ENCODE assay signal across 17 cellular contexts in genomic region chr21:36564647-36565046, GRCh38.
DNase-seq lines count a peak whose midpoint lies in the region; ATAC-seq and TF ChIP-seq lines count a peak whose summit lies in the region.
"Had no signal": no experiment of that assay in that cellular context is flagged by ENCODE, and none has a peak within 500 bp of the region (broad histone marks: within the 10 kb centered on the region; RNA-seq: fewer than 3 reads in every experiment).

No MANE protein-coding gene starts in this region.

- no peaks in the 10 kb centered on the region for H3K4me1 Mint-ChIP-seq in osteocyte (ENCODE audit: unreplicated experiment)
- H3K4me1 Mint-ChIP-seq: B cell had no signal

- peaks cover 72% of the 10 kb centered on the region for H3K27me3 Mint-ChIP-seq in osteocyte (ENCODE audit: unreplicated experiment)

- H3K4me1 ChIP-seq in right atrium auricular region: no peaks in the 10 kb centered on the region
- H3K4me1 ChIP-seq: A549, Caco-2 had no signal

- intact Hi-C loops in Right ventricle myocardium inferior (cut with DNase I): no loop called here

- H3K4me3 ChIP-seq in right atrium auricular region: no peak overlapping the region
- H3K4me3 ChIP-seq: A549; BLaER1 treated with 17β-estradiol and CSF1 and Interleukin-3, amounts not matched to agents 10 nM and 100 nM had no signal

- H3K9me3 Mint-ChIP-seq in osteocyte (ENCODE audit: unreplicated experiment): no peaks in the 10 kb centered on the region
- H3K9me3 Mint-ChIP-seq: CD4-positive, alpha-beta T cell; CD8-positive, alpha-beta T cell had no signal

- ATAC-seq in Right ventricle myocardium inferior: no peak
- ATAC-seq: A549; CD8-positive, alpha-beta T cell had no signal

- DNase-seq in right atrium auricular region (ENCODE audit: low spot score) (peak; percentile 16), Right ventricle myocardium inferior (ENCODE audit: missing footprints) (no peak), osteocyte (ENCODE audit: extremely low spot score, unreplicated experiment) (peak; percentile 40), SIG-M5 (lab: John Stamatoyannopoulos, UW) (no peak), SKM-1 treated with dmso at 0.1 percent for 144 hours (lab: John Stamatoyannopoulos, UW; ENCODE audit: unreplicated experiment) (no peak)
- DNase-seq: AML-193; Caco-2; Calu3; CD4-positive, alpha-beta T cell; CD8-positive, alpha-beta T cell; DMS79 treated with DMSO at 0.1 percent for 48 hours; GF-D8 had no signal

- H3K4me3 Mint-ChIP-seq in osteocyte (ENCODE audit: unreplicated experiment): no peak overlapping the region
- H3K4me3 Mint-ChIP-seq: B cell; CD4-positive, alpha-beta T cell; CD8-positive, alpha-beta T cell had no signal

- no peak overlapping the region for H3K27ac Mint-ChIP-seq in osteocyte (ENCODE audit: unreplicated experiment)
- H3K27ac Mint-ChIP-seq: B cell; CD4-positive, alpha-beta T cell; CD8-positive, alpha-beta T cell had no signal

- no peak overlapping the region for H3K27ac ChIP-seq in right atrium auricular region
- H3K27ac ChIP-seq: 22Rv1; A549; BLaER1 treated with 17β-estradiol and CSF1 and Interleukin-3, amounts not matched to agents 10 nM and 100 nM; C4-2B had no signal

- no peaks in the 10 kb centered on the region for H3K9me3 ChIP-seq in right atrium auricular region
- H3K9me3 ChIP-seq: Caco-2 had no signal

- no peaks in the 10 kb centered on the region for H3K36me3 Mint-ChIP-seq in osteocyte (ENCODE audit: unreplicated experiment)
- H3K36me3 Mint-ChIP-seq: CD8-positive, alpha-beta T cell had no signal

- no peak for TF ChIP-seq CTCF in right atrium auricular region (IDR thresholded peaks at IDR 0.05)
- TF ChIP-seq CTCF in osteocyte (IDR thresholded peaks at IDR 0.05): no peak

- H3K27me3 ChIP-seq in right atrium auricular region: no peaks in the 10 kb centered on the region
- H3K27me3 ChIP-seq: BLaER1 treated with 17β-estradiol and CSF1 and Interleukin-3, amounts not matched to agents 10 nM and 100 nM had no signal

- no peaks in the 10 kb centered on the region for H3K36me3 ChIP-seq in right atrium auricular region
- H3K36me3 ChIP-seq: BLaER1 treated with 17β-estradiol and CSF1 and Interleukin-3, amounts not matched to agents 10 nM and 100 nM had no signal

Comparison
In these comparisons a context has a peak if more than half of its experiments do, and no peak if none do; other contexts are left out.
1. DNase-seq: peak in right atrium auricular region (single experiment) and osteocyte (single experiment); none in Right ventricle myocardium inferior (single experiment), SIG-M5 (single experiment) and SKM-1 treated with dmso at 0.1 percent for 144 hours (single experiment).